In genomic region chr2:129901754-129902415, GRCh38 we compare ENCODE assay signal across 16 cellular contexts.
DNase-seq lines count a peak whose midpoint lies in the region; ATAC-seq and TF ChIP-seq lines count a peak whose summit lies in the region.
"Had no signal": no experiment of that assay in that cellular context is flagged by ENCODE, and none has a peak within 500 bp of the region (broad histone marks: within the 10 kb centered on the region; RNA-seq: fewer than 3 reads in every experiment).

No MANE protein-coding gene starts in this region.

- H3K4me1 Mint-ChIP-seq in stimulated activated naive CD8-positive, alpha-beta T cell treated with anti-CD3 and anti-CD28 coated beads, Interleukin-15, amount 100 ng/mL, for 72 hours = no peaks in the 10 kb centered on the region

- intact Hi-C loops in sciatic nerve (cut with DNase I) (no loop called here), aorta (cut with DNase I) (no loop called here), gastrocnemius medialis (cut with DNase I; ENCODE audit: low total_unique reads) (no loop called here)

- H3K9me3 ChIP-seq in aorta (ENCODE audit: control insufficient read depth, low read length) (no peaks in the 10 kb centered on the region), gastrocnemius medialis (no peaks in the 10 kb centered on the region)

- H3K27ac ChIP-seq in aorta (ENCODE audit: low read depth in 1 of 2, low read length in 2 of 2) (no peak overlapping the region), gastrocnemius medialis (no peak overlapping the region)
- H3K27ac ChIP-seq: C4-2B had no signal

- no peak overlapping the region for H3K27ac Mint-ChIP-seq in stimulated activated naive CD8-positive, alpha-beta T cell treated with anti-CD3 and anti-CD28 coated beads, Interleukin-15, amount 100 ng/mL, for 72 hours

- DNase-seq in stimulated activated naive CD8-positive, alpha-beta T cell treated with anti-CD3 and anti-CD28 coated beads, Interleukin-15, amount 100 ng/mL, for 72 hours = no peak
- DNase-seq in stimulated activated naive CD8-positive, alpha-beta T cell treated with anti-CD3 and anti-CD28 coated beads, Interleukin-15, Interleukin-2, amounts not matched to agents 100 U/mL and 50 U/mL, for 24 hours = no peak
- DNase-seq in islet precursor cell (peak; percentile 36), sciatic nerve (ENCODE audit: low spot score) (no peak), aorta (peak in 1 of 2 donors; percentile 55), gastrocnemius medialis (no peak), SIG-M5 (lab: John Stamatoyannopoulos, UW) (no peak)
- DNase-seq: NCI-H1105, NCI-H1694 treated with DMSO at 0.1 percent for 48 hours, NCI-H2227 treated with DMSO at 0.1 percent for 48 hours, NCI-H510A treated with DMSO at 0.1 percent for 48 hours, NCI-H774, OCI-M1, SHP77 treated with DMSO at 0.1 percent for 48 hours had no signal

- H3K9me3 Mint-ChIP-seq in stimulated activated naive CD8-positive, alpha-beta T cell treated with anti-CD3 and anti-CD28 coated beads, Interleukin-15, amount 100 ng/mL, for 72 hours = no peaks in the 10 kb centered on the region

- H3K4me1 ChIP-seq in aorta (ENCODE audit: control insufficient read depth in 1 of 2, insufficient read depth in 2 of 2, low read length in 2 of 2) (no peaks in the 10 kb centered on the region), gastrocnemius medialis (no peaks in the 10 kb centered on the region)

- peak; percentile 42 for ATAC-seq in stimulated activated naive CD8-positive, alpha-beta T cell treated with anti-CD3 and anti-CD28 coated beads, Interleukin-15, amount 100 ng/mL, for 72 hours
- ATAC-seq in stimulated activated naive CD8-positive, alpha-beta T cell treated with anti-CD3 and anti-CD28 coated beads, Interleukin-15, Interleukin-2, amounts not matched to agents 100 U/mL and 50 U/mL, for 24 hours = no peak
- peak; percentile 24 for ATAC-seq in sciatic nerve
- ATAC-seq in aorta (ENCODE audit: low FRiP score) = peak; percentile 17
- ATAC-seq in gastrocnemius medialis = no peak
- ATAC-seq in HG03565 (IDR thresholded peaks at IDR 0.05; ENCODE audit: unreplicated experiment) = no peak

- no peak for TF ChIP-seq POLR2A in gastrocnemius medialis (IDR thresholded peaks at IDR 0.05)

- H3K36me3 ChIP-seq in aorta (ENCODE audit: control insufficient read depth in 1 of 2, insufficient read depth in 2 of 2, low read length in 1 of 2) (no peaks in the 10 kb centered on the region), gastrocnemius medialis (no peaks in the 10 kb centered on the region)

- WGBS in aorta, 2 donors = 58 to 64% methylated on average over 3 of the region's 3 CpGs

- H3K27me3 Mint-ChIP-seq in stimulated activated naive CD8-positive, alpha-beta T cell treated with anti-CD3 and anti-CD28 coated beads, Interleukin-15, amount 100 ng/mL, for 72 hours = peaks cover 17% of the 10 kb centered on the region

- no peak for TF ChIP-seq CTCF in gastrocnemius medialis (IDR thresholded peaks at IDR 0.05 in 4 of 5, conservative IDR thresholded peaks at IDR 0.05 in 1 of 5)

- H3K4me3 ChIP-seq in aorta (ENCODE audit: low read length in 2 of 2) = no peak overlapping the region
- H3K4me3 ChIP-seq in gastrocnemius medialis = no peak overlapping the region

- in situ Hi-C loops in gastrocnemius medialis (cut with MboI; ENCODE audit: low sequenced_read_pairs in 4 of 4) = no loop called here

- H3K4me3 Mint-ChIP-seq in stimulated activated naive CD8-positive, alpha-beta T cell treated with anti-CD3 and anti-CD28 coated beads, Interleukin-15, amount 100 ng/mL, for 72 hours = no peak overlapping the region

- no peaks in the 10 kb centered on the region for H3K27me3 ChIP-seq in aorta (ENCODE audit: control insufficient read depth in 1 of 2, insufficient read depth in 2 of 2, low read length in 1 of 2)
- peaks cover 0 to 3% (median 0%) of the 10 kb centered on the region in 3 donors for H3K27me3 ChIP-seq in gastrocnemius medialis

Comparison
In these comparisons a context has a peak if more than half of its experiments do, and no peak if none do; other contexts are left out.
1. ATAC-seq: peak in stimulated activated naive CD8-positive, alpha-beta T cell treated with anti-CD3 and anti-CD28 coated beads, Interleukin-15, amount 100 ng/mL, for 72 hours (single experiment), sciatic nerve (single experiment) and aorta (single experiment); none in stimulated activated naive CD8-positive, alpha-beta T cell treated with anti-CD3 and anti-CD28 coated beads, Interleukin-15, Interleukin-2, amounts not matched to agents 100 U/mL and 50 U/mL, for 24 hours (single experiment), gastrocnemius medialis (0 of 2) and HG03565 (single experiment).